In genomic region chr5:127962491-127962890, GRCh38 we compare ENCODE assay signal across 20 cellular contexts.
"Had no signal": no experiment of that assay in that cellular context is flagged by ENCODE, and none has a peak within 500 bp of the region (broad histone marks: within the 10 kb centered on the region; RNA-seq: fewer than 3 reads in every experiment).

No MANE protein-coding gene starts in this region.

- H3K9me3 ChIP-seq: heart right ventricle, lower lobe of right lung, neutrophil, pancreas, testis, tibial artery, upper lobe of left lung had no signal

- H3K27me3 ChIP-seq: heart right ventricle, neutrophil, pancreas, testis, tibial artery, upper lobe of left lung had no signal

- H3K4me3 Mint-ChIP-seq: naive B cell; natural killer cell treated with Interleukin-12 subunit alpha and Interleukin-12 subunit beta and Interleukin-15 and Interleukin-18, amount 100 ng/mL, for 72 hours; neural crest cell; stimulated activated memory B cell treated with anti-CD40 and anti-IgM and Interleukin-4, amounts not matched to agents 10 μg/mL and 1 μg/mL and 100 μg/mL, for 72 hours had no signal

- DNase-seq: cortex of kidney; foreskin melanocyte; glutamatergic neuron; heart right ventricle; hippocampal formation; left ventricle myocardium superior; lower lobe of right lung; naive B cell; pancreas; stimulated activated CD4-positive, alpha-beta T cell treated with anti-CD3 and anti-CD28 coated beads, Interleukin-2, amount 100 ng/mL, for 24 hours; stimulated activated CD4-positive, alpha-beta T cell treated with anti-CD3 and anti-CD28 coated beads, Interleukin-4, amount 100 ng/mL, for 4 hours; stimulated activated naive CD8-positive, alpha-beta T cell treated with anti-CD3 and anti-CD28 coated beads, Interleukin-15, Interleukin-2, amounts not matched to agents 100 U/mL and 50 U/mL, for 24 hours; substantia nigra; testis; tibial artery; upper lobe of left lung had no signal

- H3K27ac Mint-ChIP-seq: natural killer cell treated with Interleukin-12 subunit alpha and Interleukin-12 subunit beta and Interleukin-15 and Interleukin-18, amount 100 ng/mL, for 72 hours; stimulated activated memory B cell treated with anti-CD40 and anti-IgM and Interleukin-4, amounts not matched to agents 10 μg/mL and 1 μg/mL and 100 μg/mL, for 72 hours had no signal

- H3K4me1 ChIP-seq: testis had no signal

- H3K27ac ChIP-seq: lower lobe of right lung, neutrophil, pancreas, testis, tibial artery had no signal

- H3K36me3 Mint-ChIP-seq: natural killer cell treated with Interleukin-12 subunit alpha and Interleukin-12 subunit beta and Interleukin-15 and Interleukin-18, amount 100 ng/mL, for 72 hours had no signal

- H3K36me3 ChIP-seq: lower lobe of right lung, neutrophil, pancreas, upper lobe of left lung had no signal

- H3K4me3 ChIP-seq: heart right ventricle, lower lobe of right lung, pancreas, testis, tibial artery, upper lobe of left lung had no signal

- H3K27me3 Mint-ChIP-seq: naive B cell; natural killer cell treated with Interleukin-12 subunit alpha and Interleukin-12 subunit beta and Interleukin-15 and Interleukin-18, amount 100 ng/mL, for 72 hours; stimulated activated memory B cell treated with anti-CD40 and anti-IgM and Interleukin-4, amounts not matched to agents 10 μg/mL and 1 μg/mL and 100 μg/mL, for 72 hours had no signal

- H3K9me3 Mint-ChIP-seq: natural killer cell treated with Interleukin-12 subunit alpha and Interleukin-12 subunit beta and Interleukin-15 and Interleukin-18, amount 100 ng/mL, for 72 hours had no signal
